21 cellular contexts compared by ENCODE assay signal in genomic region chr6:159321267-159321666, GRCh38.
A peak's percentile ranks its signal among the peaks of the same experiment; 100 is the strongest.
DNase-seq lines count a peak whose midpoint lies in the region; ATAC-seq and TF ChIP-seq lines count a peak whose summit lies in the region.
"Had no signal": no experiment of that assay in that cellular context is flagged by ENCODE, and none has a peak within 500 bp of the region (broad histone marks: within the 10 kb centered on the region; RNA-seq: fewer than 3 reads in every experiment).

No MANE protein-coding gene starts in this region.

- H2BK15ac ChIP-seq in neuronal stem cell (ENCODE audit: low read length), result no peak overlapping the region

- no peak overlapping the region for H3K18ac ChIP-seq in neuronal stem cell (ENCODE audit: low read length)

- 84% methylated on average over 4 of the region's 4 CpGs for WGBS in mammary epithelial cell (ENCODE audit: low coverage, missing lambda C conversion rate)
- WGBS in neuronal stem cell (ENCODE audit: extremely low coverage in 2 of 2, insufficient read length in 2 of 2, insufficient replicate concordance in 1 of 2), 2 donors, result no CpG with 5 or more reads among the region's 4 CpGs

- H4K20me1 ChIP-seq in PC-3 (ENCODE audit: low read length) (no peaks in the 10 kb centered on the region), mammary epithelial cell (ENCODE audit: insufficient read depth, low read length) (no peaks in the 10 kb centered on the region)
- H4K20me1 ChIP-seq: BLaER1 had no signal

- H3K36me3 Mint-ChIP-seq in MCF 10A (ENCODE audit: insufficient read depth, unreplicated experiment), result no peaks in the 10 kb centered on the region
- no peaks in the 10 kb centered on the region for H3K36me3 Mint-ChIP-seq in activated T-cell treated with anti-CD3 and anti-CD28 coated beads, Interleukin-2, amount 50 U/mL, for 24 hours (ENCODE audit: low read depth)
- H3K36me3 Mint-ChIP-seq: CD4-positive, CD25-positive, alpha-beta regulatory T cell; CD8-positive, alpha-beta T cell had no signal

- no peak overlapping the region for H2BK120ac ChIP-seq in neuronal stem cell (ENCODE audit: low read depth, low read length)

- no peak for ATAC-seq in PC-3
- ATAC-seq: CD8-positive, alpha-beta T cell; GM12878 had no signal

- peak overlapping the region; percentile 14 for H3K14ac ChIP-seq in neuronal stem cell (ENCODE audit: low read length)

- H3K27ac Mint-ChIP-seq in MCF 10A (ENCODE audit: low read depth, unreplicated experiment), result no peak overlapping the region
- H3K27ac Mint-ChIP-seq in activated T-cell treated with anti-CD3 and anti-CD28 coated beads, Interleukin-2, amount 50 U/mL, for 24 hours, result no peak overlapping the region
- H3K27ac Mint-ChIP-seq: B cell; CD4-positive, CD25-positive, alpha-beta regulatory T cell; CD8-positive, alpha-beta T cell had no signal

- no peaks in the 10 kb centered on the region for H3K9me3 Mint-ChIP-seq in MCF 10A (ENCODE audit: unreplicated experiment)
- H3K9me3 Mint-ChIP-seq in activated T-cell treated with anti-CD3 and anti-CD28 coated beads, Interleukin-2, amount 50 U/mL, for 24 hours, result no peaks in the 10 kb centered on the region
- H3K9me3 Mint-ChIP-seq: CD8-positive, alpha-beta T cell had no signal

- H4K91ac ChIP-seq in neuronal stem cell (ENCODE audit: low read depth, low read length, poor library complexity), result no peak overlapping the region

- peaks cover 14% of the 10 kb centered on the region for H3K27me3 Mint-ChIP-seq in MCF 10A (ENCODE audit: insufficient read depth, unreplicated experiment)
- peaks cover 49% of the 10 kb centered on the region for H3K27me3 Mint-ChIP-seq in activated T-cell treated with anti-CD3 and anti-CD28 coated beads, Interleukin-2, amount 50 U/mL, for 24 hours

- H3K9me2 ChIP-seq in PC-3 (replicated peaks; ENCODE audit: low read length), result no peaks in the 10 kb centered on the region

- H4K8ac ChIP-seq in neuronal stem cell (ENCODE audit: low read depth, low read length), result no peak overlapping the region

- CTCF ChIA-PET in MCF 10A (lab: Yijun Ruan, JAX) (no interaction called here), PC-3 (lab: Charles Lee) (no interaction called here), mammary epithelial cell (lab: Charles Lee; ENCODE audit: low non-redundant PET) (no interaction called here)

- TF ChIP-seq POLR2A in breast epithelium (IDR thresholded peaks at IDR 0.05), result no peak

- dilution Hi-C loops in mammary epithelial cell (cut with HindIII; ENCODE audit: low sequenced_read_pairs), result no loop called here

- H3K4me3 ChIP-seq in breast epithelium, result no peak overlapping the region
- H3K4me3 ChIP-seq in PC-3 (ENCODE audit: low read length), result no peak overlapping the region
- no peak overlapping the region for H3K4me3 ChIP-seq in mammary epithelial cell (replicated peaks in 1 of 3; ENCODE audit: insufficient read depth in 1 of 3, low read depth in 2 of 3, low read length in 3 of 3)
- H3K4me3 ChIP-seq in neuronal stem cell (ENCODE audit: low read length in 2 of 2), result no peak overlapping the region
- H3K4me3 ChIP-seq: BLaER1, GM12878, GM23248 had no signal

- H3K4me1 ChIP-seq in breast epithelium (no peaks in the 10 kb centered on the region), PC-3 (ENCODE audit: insufficient read depth, low read length) (no peaks in the 10 kb centered on the region), mammary epithelial cell (ENCODE audit: insufficient read depth, low read length) (no peaks in the 10 kb centered on the region), neuronal stem cell (ENCODE audit: control insufficient read depth in 2 of 2, insufficient read depth in 1 of 2, low read depth in 1 of 2, low read length in 2 of 2) (no peaks in the 10 kb centered on the region)
- H3K4me1 ChIP-seq: BLaER1, Caco-2 had no signal

- H3K4me2 ChIP-seq in PC-3 (ENCODE audit: low read length) (no peak overlapping the region), mammary epithelial cell (ENCODE audit: insufficient read depth, low read depth, low read length) (no peak overlapping the region), neuronal stem cell (ENCODE audit: insufficient read depth, low read length, poor library complexity, severe bottlenecking) (no peak overlapping the region)
- H3K4me2 ChIP-seq: BLaER1 had no signal

- no peak overlapping the region for H3K4me3 Mint-ChIP-seq in MCF 10A (ENCODE audit: unreplicated experiment)
- no peak overlapping the region for H3K4me3 Mint-ChIP-seq in activated T-cell treated with anti-CD3 and anti-CD28 coated beads, Interleukin-2, amount 50 U/mL, for 24 hours
- H3K4me3 Mint-ChIP-seq: B cell; CD4-positive, CD25-positive, alpha-beta regulatory T cell; CD8-positive, alpha-beta T cell had no signal

- no TSS peak for BruUV-seq in MCF 10A (replicated peaks; lab: Mats Ljungman, UMichigan)
- no TSS peak for BruUV-seq in PC-3 (replicated peaks; lab: Mats Ljungman, UMichigan)
- BruUV-seq in mammary epithelial cell (replicated peaks; lab: Mats Ljungman, UMichigan), result no TSS peak

- no peaks in the 10 kb centered on the region for H3K4me1 Mint-ChIP-seq in MCF 10A (ENCODE audit: insufficient read depth, unreplicated experiment)
- H3K4me1 Mint-ChIP-seq in activated T-cell treated with anti-CD3 and anti-CD28 coated beads, Interleukin-2, amount 50 U/mL, for 24 hours (ENCODE audit: low read depth), result no peaks in the 10 kb centered on the region
- H3K4me1 Mint-ChIP-seq: B cell; CD4-positive, CD25-positive, alpha-beta regulatory T cell had no signal

- H3K9me3 ChIP-seq in breast epithelium, result no peaks in the 10 kb centered on the region
- H3K9me3 ChIP-seq in PC-3 (ENCODE audit: low read length), result no peaks in the 10 kb centered on the region
- no peaks in the 10 kb centered on the region for H3K9me3 ChIP-seq in mammary epithelial cell (replicated peaks; ENCODE audit: insufficient read depth, low read length)
- H3K9me3 ChIP-seq in neuronal stem cell (replicated peaks in 1 of 2; ENCODE audit: control insufficient read depth in 2 of 2, insufficient read depth in 1 of 2, low read depth in 1 of 2, low read length in 2 of 2), result no peaks in the 10 kb centered on the region
- H3K9me3 ChIP-seq: BLaER1, Caco-2 had no signal

- H3K36me3 ChIP-seq in breast epithelium (no peaks in the 10 kb centered on the region), PC-3 (ENCODE audit: low read depth, low read length) (no peaks in the 10 kb centered on the region), mammary epithelial cell (ENCODE audit: insufficient read depth, low read length) (no peaks in the 10 kb centered on the region), neuronal stem cell (replicated peaks in 1 of 2; ENCODE audit: control insufficient read depth in 2 of 2, insufficient read depth in 2 of 2, low read length in 2 of 2) (no peaks in the 10 kb centered on the region)
- H3K36me3 ChIP-seq: BLaER1 had no signal

- in situ Hi-C loops in mammary epithelial cell (cut with MboI; ENCODE audit: low sequenced_read_pairs in 2 of 2), result no loop called here

- H3K27me3 ChIP-seq in breast epithelium (no peaks in the 10 kb centered on the region), PC-3 (ENCODE audit: low read length) (peaks cover 39% of the 10 kb centered on the region), mammary epithelial cell (ENCODE audit: insufficient read depth, low read length) (no peaks in the 10 kb centered on the region), neuronal stem cell (ENCODE audit: control insufficient read depth in 3 of 3, insufficient read depth in 3 of 3, low read depth in 1 of 3, low read length in 3 of 3) (no peaks in the 10 kb centered on the region)
- H3K27me3 ChIP-seq: BLaER1 had no signal

- no peak overlapping the region for H3K4ac ChIP-seq in neuronal stem cell (ENCODE audit: low read length)

- intact Hi-C loops in MCF 10A (cut with micrococcal nuclease) (no loop called here), breast epithelium (cut with DNase I; ENCODE audit: low total_unique reads) (no loop called here), PC-3 (cut with micrococcal nuclease) (no loop called here), mammary epithelial cell (cut with micrococcal nuclease) (no loop called here)

- no peaks in the 10 kb centered on the region for H3K79me1 ChIP-seq in neuronal stem cell (ENCODE audit: low read depth, low read length)

- POLR2A ChIA-PET in MCF 10A (lab: Yijun Ruan, JAX), result no interaction called here
- POLR2A ChIA-PET in PC-3 (lab: Charles Lee; ENCODE audit: unreplicated experiment), result no interaction called here

- no peaks in the 10 kb centered on the region for H3F3A ChIP-seq in PC-3 (ENCODE audit: low read length, unreplicated experiment)

- TF ChIP-seq CTCF in MCF 10A (IDR thresholded peaks at IDR 0.05; ENCODE audit: unreplicated experiment), result no peak
- no peak for TF ChIP-seq CTCF in breast epithelium (IDR thresholded peaks at IDR 0.05)
- no peak for TF ChIP-seq CTCF in PC-3 (conservative IDR thresholded peaks at IDR 0.05; ENCODE audit: low read depth, low read length)
- no peak for TF ChIP-seq CTCF in mammary epithelial cell (conservative IDR thresholded peaks at IDR 0.05 in 1 of 2, IDR thresholded peaks at IDR 0.05 in 1 of 2; ENCODE audit: extremely low read depth in 1 of 2, insufficient read depth in 1 of 2, low read depth in 1 of 2, low read length in 2 of 2)

- no peak overlapping the region for H2AFZ ChIP-seq in PC-3 (ENCODE audit: low read length)
- H2AFZ ChIP-seq in mammary epithelial cell (ENCODE audit: low read depth, low read length), result no peak overlapping the region
- no peak overlapping the region for H2AFZ ChIP-seq in neuronal stem cell (ENCODE audit: low read length)
- H2AFZ ChIP-seq: GM23248 had no signal

- H3K9ac ChIP-seq in PC-3 (ENCODE audit: low read length) (no peak overlapping the region), mammary epithelial cell (ENCODE audit: insufficient read depth, low read length) (no peak overlapping the region), neuronal stem cell (ENCODE audit: low read depth, low read length, poor library complexity) (no peak overlapping the region)
- H3K9ac ChIP-seq: BLaER1, GM23248 had no signal

- no peak overlapping the region for H2BK5ac ChIP-seq in neuronal stem cell (ENCODE audit: low read length)

- no peak overlapping the region for H2AK5ac ChIP-seq in neuronal stem cell (ENCODE audit: low read depth, low read length)

- H3K79me2 ChIP-seq in PC-3 (ENCODE audit: low read length) (no peaks in the 10 kb centered on the region), mammary epithelial cell (ENCODE audit: insufficient read depth, low read length) (no peaks in the 10 kb centered on the region)

- H3K23ac ChIP-seq in neuronal stem cell (ENCODE audit: low read depth, low read length, poor library complexity), result no peak overlapping the region

- DNase-seq in MCF 10A (ENCODE audit: unreplicated experiment), result peak; percentile 31
- no peak for DNase-seq in breast epithelium (ENCODE audit: low spot score in 2 of 2)
- DNase-seq in PC-3, result peak; percentile 19
- peak; percentile 18 for DNase-seq in mammary epithelial cell
- DNase-seq in neuronal stem cell (ENCODE audit: low spot score), result no peak
- no peak for DNase-seq in activated T-cell treated with anti-CD3 and anti-CD28 coated beads, Interleukin-2, amount 50 U/mL, for 24 hours
- no peak for DNase-seq in hepatic stellate cell (ENCODE audit: low spot score)
- no peak for DNase-seq in ureter (ENCODE audit: low spot score)
- DNase-seq: Caco-2; CD4-positive, CD25-positive, alpha-beta regulatory T cell; CD8-positive, alpha-beta T cell; DMS153; DND-41; GM23248; H7; HCEC 1CT had no signal

- H3K27ac ChIP-seq in breast epithelium, result no peak overlapping the region
- no peak overlapping the region for H3K27ac ChIP-seq in PC-3 (ENCODE audit: low read length)
- H3K27ac ChIP-seq in mammary epithelial cell (ENCODE audit: insufficient read depth, low read depth, low read length), result no peak overlapping the region
- no peak overlapping the region for H3K27ac ChIP-seq in neuronal stem cell (replicated peaks; ENCODE audit: low read length)
- H3K27ac ChIP-seq: 22Rv1, BLaER1, C4-2B, GM23248 had no signal

- H2BK12ac ChIP-seq in neuronal stem cell (ENCODE audit: low read length), result no peak overlapping the region

Comparison
In these comparisons a context has a peak if more than half of its experiments do, and no peak if none do; other contexts are left out.
1. DNase-seq: peak in MCF 10A (single experiment), PC-3 (single experiment) and mammary epithelial cell (single experiment); none in breast epithelium (0 of 2), neuronal stem cell (single experiment), activated T-cell treated with anti-CD3 and anti-CD28 coated beads, Interleukin-2, amount 50 U/mL, for 24 hours (single experiment), hepatic stellate cell (single experiment) and ureter (single experiment).